Comparison of ENCODE assay signal across 8 cellular contexts in the genomic region with DNA sequence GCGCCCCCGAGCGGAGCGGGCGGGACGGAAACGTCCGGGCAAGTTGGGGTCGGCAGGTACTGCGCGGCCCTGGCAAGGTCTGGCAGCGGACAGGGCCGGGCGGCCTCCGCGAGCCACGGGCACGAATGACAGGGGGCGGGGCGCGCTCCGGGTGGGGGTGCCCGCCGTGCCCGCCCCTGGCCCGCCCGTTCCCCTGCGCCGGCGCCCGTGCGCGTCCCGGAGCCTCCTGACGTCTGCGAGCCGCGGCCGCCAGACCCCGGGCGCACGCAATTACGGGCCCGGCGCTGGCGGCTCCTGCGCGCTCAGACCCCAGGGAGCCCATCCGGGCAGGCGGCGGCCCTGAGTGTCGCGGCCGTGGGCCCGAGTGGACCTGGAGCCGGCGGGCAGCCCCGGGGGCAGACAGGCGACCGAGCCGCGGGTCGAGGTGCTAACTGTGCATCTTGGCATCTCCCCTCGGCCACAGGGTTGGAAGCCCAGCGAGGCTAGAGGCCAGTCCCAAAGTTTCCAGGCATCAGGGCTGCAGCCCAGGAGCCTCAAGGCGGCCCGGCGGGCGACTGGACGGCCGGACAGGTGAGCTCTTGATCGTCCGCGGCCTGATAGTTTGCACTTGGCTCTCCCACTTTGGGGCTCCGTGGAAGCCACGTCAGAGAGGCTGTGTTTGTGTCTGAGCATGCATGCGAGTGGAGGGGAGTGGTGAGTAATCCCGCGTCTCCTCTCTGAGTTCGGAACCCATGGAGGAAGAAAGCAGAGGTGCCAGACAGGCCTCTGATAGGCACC. TPM values are rescaled to one million over a fixed set of nuclear protein-coding genes. Genes with fewer than 3 reads are reported as not detected.
DNase-seq lines count a peak whose midpoint lies in the region; ATAC-seq and TF ChIP-seq lines count a peak whose summit lies in the region.

No MANE protein-coding gene starts in this region.

- ATAC-seq in GM19025 (IDR thresholded peaks at IDR 0.05; ENCODE audit: low read depth, unreplicated experiment): peak; percentile 24
- ATAC-seq in HG03342 (IDR thresholded peaks at IDR 0.05; ENCODE audit: unreplicated experiment): peak; percentile 21

- peak overlapping the region; percentile 99 for H3K27ac ChIP-seq in BLaER1
- H3K27ac ChIP-seq in WERI-Rb-1: peak overlapping the region; percentile 99
- peak overlapping the region; percentile 98 for H3K27ac ChIP-seq in epithelial cell of prostate

- TF ChIP-seq CTCF in WERI-Rb-1 (IDR thresholded peaks at IDR 0.05; ENCODE audit: low read depth, low read length): no peak

- H3K27me3 ChIP-seq in BLaER1: no peaks in the 10 kb centered on the region
- H3K27me3 ChIP-seq in WERI-Rb-1 (ENCODE audit: insufficient read depth, low read depth, severe bottlenecking): no peaks in the 10 kb centered on the region

- H3K36me3 ChIP-seq in BLaER1 (peaks cover 16% of the 10 kb centered on the region; the same call in 1 of the 2 replicates), WERI-Rb-1 (peaks cover 28% of the 10 kb centered on the region)

- H3K4me1 ChIP-seq in BLaER1: peaks cover 47% of the 10 kb centered on the region

- H3K9ac ChIP-seq in BLaER1: peak overlapping the region; percentile 97

- H3K9me3 ChIP-seq in BLaER1 (no peaks in the 10 kb centered on the region), WERI-Rb-1 (ENCODE audit: severe bottlenecking) (no peaks in the 10 kb centered on the region)

- DNase-seq in WERI-Rb-1 (no peak), epithelial cell of prostate (ENCODE audit: low read depth, low spot score) (no peak), myocyte (ENCODE audit: low read depth) (peak; percentile 35), NCI-H128 (lab: John Stamatoyannopoulos, UW; ENCODE audit: unreplicated experiment) (no peak), middle frontal gyrus (ENCODE audit: extremely low spot score, low spot score) (no peak)

- H3K4me3 ChIP-seq in BLaER1 (peak overlapping the region; percentile 85), WERI-Rb-1 (ENCODE audit: low read depth, low read length) (peak overlapping the region; percentile 98)

- peak overlapping the region; percentile 99 for H3K4me2 ChIP-seq in BLaER1

- H4K20me1 ChIP-seq in BLaER1: peaks cover 56% of the 10 kb centered on the region

RNA-seq across cellular contexts. Expression of gene MIB2, which starts 0.9 kb away (rescaled TPM):
- 88.3 and 89.5 TPM in 2 replicates for total RNA-seq in myocyte
- polyA plus RNA-seq in myocyte (2012): 50.3 TPM

RNA-seq across cellular contexts. Expression of gene MMP23B, which starts 15.7 kb away (rescaled TPM):
- total RNA-seq in myocyte: 0.31 and 1.6 TPM in 2 replicates
- polyA plus RNA-seq in myocyte (2012): 0.66 TPM

RNA-seq across cellular contexts. Expression of gene FNDC10, which starts 16.3 kb away (rescaled TPM):
- total RNA-seq in myocyte: 1.0 and 3.5 TPM in 2 replicates
- polyA plus RNA-seq in myocyte (2012): 4.9 TPM

RNA-seq across cellular contexts. Expression of gene SSU72, which starts 41.6 kb away (rescaled TPM):
- 97.7 and 108 TPM in 2 replicates for total RNA-seq in myocyte
- 126 TPM for polyA plus RNA-seq in myocyte (2012)

RNA-seq across cellular contexts. Expression of gene CDK11B, which starts 42.6 kb away (rescaled TPM):
- 16.0 and 16.1 TPM in 2 replicates for total RNA-seq in myocyte
- polyA plus RNA-seq in myocyte (2012): 33.6 TPM
